8 cellular contexts compared by ENCODE assay signal in the genomic region with DNA sequence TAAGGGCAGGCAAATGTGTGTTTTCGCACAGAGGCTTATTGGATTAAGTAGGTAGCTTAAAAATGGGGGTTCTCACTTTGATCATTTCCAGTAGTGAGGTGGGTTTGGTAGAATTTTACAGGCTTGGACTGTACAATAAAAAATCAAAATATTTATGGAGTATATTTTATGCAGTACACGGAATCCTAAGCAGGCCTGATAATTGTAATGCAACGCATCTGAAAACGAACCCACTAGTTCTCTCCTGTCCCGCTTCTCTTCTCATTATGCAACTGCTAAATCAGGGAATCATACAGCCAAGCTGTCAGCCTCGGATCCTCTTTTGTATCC. TPM values are rescaled to one million over a fixed set of nuclear protein-coding genes. Genes with fewer than 3 reads are reported as not detected.
DNase-seq lines count a peak whose midpoint lies in the region; ATAC-seq and TF ChIP-seq lines count a peak whose summit lies in the region.

No MANE protein-coding gene starts in this region.

- peak overlapping the region in 9 of 11 experiments; percentile 12 to 79 (median 41); a peak in 13 of 22 replicates for H3K4me2 ChIP-seq in BLaER1 treated with 17β-estradiol and CSF1 and Interleukin-3, amounts not matched to agents 10 nM and 100 nM

- peaks cover 0 to under 1% (median 0%) of the 10 kb centered on the region in 5 donors for H3K36me3 Mint-ChIP-seq in naive thymus-derived CD4-positive, alpha-beta T cell

- peak overlapping the region; percentile 95 to 99 (median 97) for H3K4me3 Mint-ChIP-seq in naive thymus-derived CD4-positive, alpha-beta T cell

- in situ Hi-C loops in astrocyte of the spinal cord (cut with HindIII; ENCODE audit: low sequenced_read_pairs), result no loop called here

- H3K36me3 ChIP-seq in BLaER1 treated with 17β-estradiol and CSF1 and Interleukin-3, amounts not matched to agents 10 nM and 100 nM, result peaks cover under 1 to 15% (median 10%) of the 10 kb centered on the region in 11 experiments; a peak in 19 of 22 replicates
- H3K36me3 ChIP-seq in naive thymus-derived CD4-positive, alpha-beta T cell (ENCODE audit: control insufficient read depth in 2 of 3, insufficient read depth in 3 of 3, low read length in 3 of 3), result no peaks in the 10 kb centered on the region

- H3K4me1 ChIP-seq in BLaER1 treated with 17β-estradiol and CSF1 and Interleukin-3, amounts not matched to agents 10 nM and 100 nM, result peaks cover 20 to 32% (median 29%) of the 10 kb centered on the region in 10 experiments
- H3K4me1 ChIP-seq in naive thymus-derived CD4-positive, alpha-beta T cell (ENCODE audit: control insufficient read depth in 2 of 2, insufficient read depth in 2 of 2, low read length in 2 of 2), result peaks cover 19 to 23% of the 10 kb centered on the region in 2 donors

- peaks cover 0 to 5% (median 0%) of the 10 kb centered on the region in 5 donors for H3K27me3 Mint-ChIP-seq in naive thymus-derived CD4-positive, alpha-beta T cell

- peaks cover 31 to 64% (median 53%) of the 10 kb centered on the region in 7 donors for H3K4me1 Mint-ChIP-seq in naive thymus-derived CD4-positive, alpha-beta T cell

- peak overlapping the region in 8 of 10 experiments; percentile 79 to 98 (median 93); a peak in 12 of 20 replicates for H3K4me3 ChIP-seq in BLaER1 treated with 17β-estradiol and CSF1 and Interleukin-3, amounts not matched to agents 10 nM and 100 nM
- peak overlapping the region; percentile 81 for H3K4me3 ChIP-seq in astrocyte of the spinal cord (ENCODE audit: low read depth, low read length)
- H3K4me3 ChIP-seq in naive thymus-derived CD4-positive, alpha-beta T cell (ENCODE audit: low read length), result peak overlapping the region; percentile 70

- peak overlapping the region in 7 of 11 experiments; percentile 81 to 91 (median 85); a peak in 7 of 22 replicates for H3K9ac ChIP-seq in BLaER1 treated with 17β-estradiol and CSF1 and Interleukin-3, amounts not matched to agents 10 nM and 100 nM

- DNase-seq in astrocyte of the spinal cord (ENCODE audit: low read depth, low spot score) (no peak), anterior cingulate cortex (lab: John Stamatoyannopoulos, UW) (no peak), SW 1271 (lab: John Stamatoyannopoulos, UW) (no peak), midbrain (lab: John Stamatoyannopoulos, UW) (no peak)
- DNase-seq in naive thymus-derived CD4-positive, alpha-beta T cell, result no peak

- 0 out of 22 replicates have a peak, but pooled peaks cover 0 to under 1% (median 0%) of the 10 kb centered on the region in 11 experiments for H3K9me3 ChIP-seq in BLaER1 treated with 17β-estradiol and CSF1 and Interleukin-3, amounts not matched to agents 10 nM and 100 nM (replicated peaks in 1 of 11)
- H3K9me3 ChIP-seq in naive thymus-derived CD4-positive, alpha-beta T cell (ENCODE audit: control insufficient read depth in 2 of 3, low read length in 3 of 3), result no peaks in the 10 kb centered on the region

- no peaks in the 10 kb centered on the region for H3K27me3 ChIP-seq in BLaER1 treated with 17β-estradiol and CSF1 and Interleukin-3, amounts not matched to agents 10 nM and 100 nM
- H3K27me3 ChIP-seq in naive thymus-derived CD4-positive, alpha-beta T cell (ENCODE audit: control insufficient read depth in 2 of 2, insufficient read depth in 2 of 2, low read length in 2 of 2), result no peaks in the 10 kb centered on the region

- peak overlapping the region in 8 of 11 experiments; percentile 1 to 85 (median 78); a peak in 10 of 22 replicates for H3K27ac ChIP-seq in BLaER1 treated with 17β-estradiol and CSF1 and Interleukin-3, amounts not matched to agents 10 nM and 100 nM
- H3K27ac ChIP-seq in naive thymus-derived CD4-positive, alpha-beta T cell (ENCODE audit: low read depth, low read length), result peak overlapping the region; percentile 77

- TF ChIP-seq CTCF in astrocyte of the spinal cord (IDR thresholded peaks at IDR 0.05; ENCODE audit: low read depth, low read length), result no peak

- intact Hi-C loops in naive thymus-derived CD4-positive, alpha-beta T cell (cut with micrococcal nuclease), result loop anchor here (1.0 to 10.0 kb wide), 8 partner anchors 46 to 1774 kb away; partner anchors contain the start of gene SNX13 (in 1 of the 2)

- ATAC-seq in HG03280 (IDR thresholded peaks at IDR 0.05; ENCODE audit: unreplicated experiment) (peak; percentile 3), GM21619 (IDR thresholded peaks at IDR 0.05; ENCODE audit: unreplicated experiment) (no peak)
- ATAC-seq in naive thymus-derived CD4-positive, alpha-beta T cell, result no peak

- H3K9me3 Mint-ChIP-seq in naive thymus-derived CD4-positive, alpha-beta T cell, result no peaks in the 10 kb centered on the region

- POLR2A ChIA-PET in naive thymus-derived CD4-positive, alpha-beta T cell (lab: Charles Lee), result interaction anchor here (0.6 kb wide), 1 partner anchor 1086 kb away, joined by 3 read pairs; no protein-coding TSS in a partner anchor

- CTCF ChIA-PET in naive thymus-derived CD4-positive, alpha-beta T cell (lab: Charles Lee), result interaction anchor here (1.1 to 2.1 kb wide), 5 partner anchors 9 to 889 kb away, joined by 4 to 8 read pairs (median 4); no protein-coding TSS in a partner anchor

- peaks cover 0 to 40% (median 24%) of the 10 kb centered on the region in 11 experiments; a peak in 10 of 22 replicates for H4K20me1 ChIP-seq in BLaER1 treated with 17β-estradiol and CSF1 and Interleukin-3, amounts not matched to agents 10 nM and 100 nM

- H3K27ac Mint-ChIP-seq in naive thymus-derived CD4-positive, alpha-beta T cell, result peak overlapping the region; percentile 89 to 98 (median 95)

RNA-seq across cellular contexts. Expression of gene POLR1F, which starts 0.4 kb away (rescaled TPM):
- total RNA-seq in naive thymus-derived CD4-positive, alpha-beta T cell, result 10 to 100 TPM; 11.8 to 27.3 (median 19.0) TPM
- polyA plus RNA-seq in naive thymus-derived CD4-positive, alpha-beta T cell, result 10 to 100 TPM; 30.9 to 40.1 TPM
